Comparison of ENCODE assay signal across 23 cellular contexts in the genomic region with DNA sequence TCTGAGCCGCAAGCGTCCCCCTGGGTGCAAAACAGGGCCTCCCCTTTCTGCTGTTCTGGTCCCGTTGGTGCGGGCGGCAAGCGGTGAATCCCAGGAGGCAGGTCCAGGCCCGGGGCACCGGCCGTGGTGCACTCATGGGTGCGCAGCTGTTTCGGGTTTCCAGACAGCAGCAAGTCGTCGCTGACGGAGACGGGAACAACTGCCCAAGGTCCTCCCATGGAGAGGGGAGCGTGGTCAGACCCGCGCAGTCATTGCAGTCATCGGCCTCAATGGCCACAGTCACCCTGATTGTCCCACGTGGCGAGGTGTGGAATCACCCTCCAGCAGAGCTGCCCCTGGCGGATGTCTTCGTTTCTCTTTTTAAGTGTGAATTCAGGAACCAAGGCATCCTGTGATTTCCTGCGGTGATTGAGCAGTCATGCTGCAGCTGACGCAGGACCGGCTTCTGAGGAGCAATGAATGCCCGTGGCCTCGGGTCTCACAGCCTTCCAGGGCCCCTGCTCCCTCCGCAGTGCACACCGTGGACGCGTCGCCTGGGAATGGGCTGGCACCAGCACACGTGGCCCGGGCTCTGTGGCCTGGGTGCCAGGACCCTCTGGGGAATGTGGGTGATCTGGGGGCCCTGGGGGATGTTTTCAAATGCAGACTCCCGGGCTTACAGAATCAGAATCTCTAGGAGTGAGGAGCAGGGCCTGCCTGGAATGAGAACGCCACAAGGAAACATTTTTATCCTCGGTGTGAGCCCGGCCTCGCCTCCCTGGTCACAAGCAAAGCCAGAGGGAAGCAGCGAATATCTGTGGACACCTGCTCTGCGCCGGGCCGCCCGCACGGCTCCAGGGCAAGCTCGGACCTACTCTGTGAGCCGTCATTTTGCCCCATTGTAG.
DNase-seq lines count a peak whose midpoint lies in the region; ATAC-seq and TF ChIP-seq lines count a peak whose summit lies in the region.
"Had no signal": no experiment of that assay in that cellular context is flagged by ENCODE, and none has a peak within 500 bp of the region (broad histone marks: within the 10 kb centered on the region; RNA-seq: fewer than 3 reads in every experiment).

No MANE protein-coding gene starts in this region.

- no peaks in the 10 kb centered on the region for H3K27me3 Mint-ChIP-seq in endodermal cell (ENCODE audit: insufficient read depth)
- no peaks in the 10 kb centered on the region for H3K27me3 Mint-ChIP-seq in osteocyte (ENCODE audit: unreplicated experiment)

- H3K4me1 ChIP-seq in right atrium auricular region = no peaks in the 10 kb centered on the region
- H3K4me1 ChIP-seq in endodermal cell (ENCODE audit: control insufficient read depth, insufficient read depth, low read length) = no peaks in the 10 kb centered on the region
- peaks cover 3 to 19% of the 10 kb centered on the region in 2 donors for H3K4me1 ChIP-seq in thyroid gland

- no peaks in the 10 kb centered on the region for H3K9me3 ChIP-seq in right atrium auricular region
- H3K9me3 ChIP-seq in endodermal cell (ENCODE audit: control insufficient read depth, low read length) = no peaks in the 10 kb centered on the region
- no peaks in the 10 kb centered on the region for H3K9me3 ChIP-seq in thyroid gland
- H3K9me3 ChIP-seq: BLaER1 had no signal

- ATAC-seq in HG03280 (IDR thresholded peaks at IDR 0.05; ENCODE audit: unreplicated experiment) = no peak
- ATAC-seq: HCT116, K562 had no signal

- no peak overlapping the region for H3K27ac Mint-ChIP-seq in endodermal cell
- H3K27ac Mint-ChIP-seq in osteocyte (ENCODE audit: unreplicated experiment) = no peak overlapping the region
- H3K27ac Mint-ChIP-seq: CD4-positive, CD25-positive, alpha-beta regulatory T cell had no signal

- DNase-seq in cardiac septum (ENCODE audit: low spot score) (peak; percentile 56), right atrium auricular region (ENCODE audit: low spot score) (no peak), endodermal cell (peak; percentile 41), osteocyte (ENCODE audit: extremely low spot score, unreplicated experiment) (peak; percentile 85), ureter (ENCODE audit: low spot score) (peak; percentile 36), RKO (ENCODE audit: low spot score) (no peak), thyroid gland (no peak)
- DNase-seq: CD4-positive, CD25-positive, alpha-beta regulatory T cell; DMS153; DND-41; Kasumi-1; NCI-H1105; NCI-H1436 treated with DMSO at 0.1 percent for 48 hours; NCI-H187 treated with DMSO at 0.1 percent for 48 hours; NCI-H446 treated with DMSO at 0.1 percent for 48 hours; NCI-H526; NCI-H82; SHP77 treated with DMSO at 0.1 percent for 48 hours had no signal

- no peak for TF ChIP-seq POLR2A in thyroid gland (IDR thresholded peaks at IDR 0.05)

- H3K9me3 Mint-ChIP-seq in endodermal cell = no peaks in the 10 kb centered on the region
- peaks cover 7% of the 10 kb centered on the region for H3K9me3 Mint-ChIP-seq in osteocyte (ENCODE audit: unreplicated experiment)

- H3K4me1 Mint-ChIP-seq in endodermal cell = peaks cover 2% of the 10 kb centered on the region
- H3K4me1 Mint-ChIP-seq in osteocyte (ENCODE audit: unreplicated experiment) = no peaks in the 10 kb centered on the region
- H3K4me1 Mint-ChIP-seq: CD4-positive, CD25-positive, alpha-beta regulatory T cell had no signal

- no peak for TF ChIP-seq CTCF in right atrium auricular region (IDR thresholded peaks at IDR 0.05)
- TF ChIP-seq CTCF in endodermal cell (conservative IDR thresholded peaks at IDR 0.05) = no peak
- no peak for TF ChIP-seq CTCF in osteocyte (IDR thresholded peaks at IDR 0.05)
- no peak for TF ChIP-seq CTCF in thyroid gland (IDR thresholded peaks at IDR 0.05)

- H3K36me3 Mint-ChIP-seq in endodermal cell (ENCODE audit: low read depth) = no peaks in the 10 kb centered on the region
- H3K36me3 Mint-ChIP-seq in osteocyte (ENCODE audit: unreplicated experiment) = no peaks in the 10 kb centered on the region
- H3K36me3 Mint-ChIP-seq: CD4-positive, CD25-positive, alpha-beta regulatory T cell had no signal

- intact Hi-C loops in cardiac septum (cut with DNase I) = no loop called here
- intact Hi-C loops in thyroid gland (cut with DNase I) = no loop called here

- H3K4me3 ChIP-seq in right atrium auricular region (no peak overlapping the region), endodermal cell (ENCODE audit: low read length) (no peak overlapping the region), thyroid gland (replicated peaks in 1 of 3) (no peak overlapping the region)
- H3K4me3 ChIP-seq: BLaER1, K562 had no signal

- no peak overlapping the region for H3K9ac ChIP-seq in endodermal cell (ENCODE audit: extremely low read depth, low read length, poor library complexity, severe bottlenecking)
- H3K9ac ChIP-seq: BLaER1 had no signal

- WGBS in endodermal cell (ENCODE audit: insufficient coverage in 1 of 2, insufficient read length in 1 of 2), 2 experiments = 93 to 95% methylated on average over 31 to 48 of the region's 48 CpGs
- WGBS in thyroid gland, 2 donors = 91 to 93% methylated on average over 29 to 39 of the region's 48 CpGs

- H3K27me3 ChIP-seq in right atrium auricular region (no peaks in the 10 kb centered on the region), endodermal cell (ENCODE audit: control insufficient read depth, insufficient read depth, low read length, poor library complexity, severe bottlenecking) (no peaks in the 10 kb centered on the region), thyroid gland (no peaks in the 10 kb centered on the region)
- H3K27me3 ChIP-seq: BLaER1 had no signal

- H3K4me3 Mint-ChIP-seq in endodermal cell (no peak overlapping the region), osteocyte (ENCODE audit: unreplicated experiment) (no peak overlapping the region)
- H3K4me3 Mint-ChIP-seq: CD4-positive, CD25-positive, alpha-beta regulatory T cell had no signal

- H3K36me3 ChIP-seq in right atrium auricular region (no peaks in the 10 kb centered on the region), endodermal cell (ENCODE audit: control insufficient read depth, insufficient read depth, low read length) (no peaks in the 10 kb centered on the region), thyroid gland (no peaks in the 10 kb centered on the region)
- H3K36me3 ChIP-seq: BLaER1 had no signal

- no peak overlapping the region for H3K27ac ChIP-seq in right atrium auricular region
- no peak overlapping the region for H3K27ac ChIP-seq in endodermal cell (ENCODE audit: low read depth, low read length)
- no peak overlapping the region for H3K27ac ChIP-seq in thyroid gland
- H3K27ac ChIP-seq: BLaER1, RWPE1 had no signal

Comparison
In these comparisons a context has a peak if more than half of its experiments do, and no peak if none do; other contexts are left out.
1. DNase-seq: peak in cardiac septum (single experiment), endodermal cell (single experiment), osteocyte (single experiment) and ureter (single experiment); none in right atrium auricular region (single experiment), RKO (single experiment) and thyroid gland (0 of 2).